Comparison of ENCODE assay signal across 10 cellular contexts in the genomic region with DNA sequence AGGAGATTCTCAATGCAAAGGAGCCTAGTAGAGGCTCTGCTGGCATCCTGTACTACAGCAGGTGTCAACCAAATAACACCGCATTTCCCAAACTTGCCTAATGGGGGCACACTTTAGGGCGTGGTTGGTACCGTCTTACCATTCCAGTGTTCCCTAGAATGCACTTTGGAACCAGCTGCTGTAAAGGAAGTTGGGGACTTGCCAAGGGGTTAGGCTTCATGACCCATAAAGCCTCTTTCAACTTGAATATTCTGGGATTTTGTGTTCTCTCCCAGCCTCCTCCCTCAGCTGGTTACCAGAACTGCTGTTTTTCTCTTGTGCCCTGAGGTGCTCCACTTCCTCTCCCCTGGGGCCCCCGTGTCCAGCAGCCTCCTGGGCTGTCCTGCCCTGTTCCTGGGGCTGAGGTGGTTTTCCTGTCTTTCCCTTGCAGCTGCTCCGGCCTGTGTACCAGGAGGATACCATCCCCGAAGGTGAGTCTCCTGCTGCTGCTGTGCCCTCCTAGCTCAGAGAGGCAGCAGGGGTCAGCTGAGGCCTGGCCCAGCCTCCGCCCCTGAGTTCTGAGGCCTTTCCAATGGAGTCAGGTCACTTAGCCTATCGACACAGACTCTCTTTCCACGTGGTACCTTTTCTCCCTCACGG. TPM values are rescaled to one million over a fixed set of nuclear protein-coding genes. Genes with fewer than 3 reads are reported as not detected.
DNase-seq lines count a peak whose midpoint lies in the region; ATAC-seq, FAIRE-seq and TF ChIP-seq lines count a peak whose summit lies in the region.
"Had no signal": no experiment of that assay in that cellular context is flagged by ENCODE, and none has a peak within 500 bp of the region (broad histone marks: within the 10 kb centered on the region; RNA-seq: fewer than 3 reads in every experiment).

No MANE protein-coding gene starts in this region.

- ATAC-seq in GM19395 (IDR thresholded peaks at IDR 0.05; ENCODE audit: unreplicated experiment) = no peak

- peak; percentile 35; the same call in 1 of the 2 replicates for TF ChIP-seq CTCF in LNCAP (IDR thresholded peaks at IDR 0.05)
- TF ChIP-seq CTCF in endothelial cell (IDR thresholded peaks at IDR 0.05; ENCODE audit: unreplicated experiment) = peak; percentile 31
- TF ChIP-seq CTCF in retinal pigment epithelial cell (conservative IDR thresholded peaks at IDR 0.05; ENCODE audit: low read depth, low read length) = peak; percentile 48

- peaks cover 84% of the 10 kb centered on the region for H3K4me1 Mint-ChIP-seq in endothelial cell (ENCODE audit: unreplicated experiment)

- H3K27ac Mint-ChIP-seq in endothelial cell (ENCODE audit: unreplicated experiment) = peak overlapping the region; percentile 24
- H3K27ac Mint-ChIP-seq: B cell had no signal

- no peaks in the 10 kb centered on the region for H3K9me3 Mint-ChIP-seq in endothelial cell (ENCODE audit: unreplicated experiment)
- H3K9me3 Mint-ChIP-seq: brain had no signal

- DNase-seq in activated CD4-positive, alpha-beta T cell treated with anti-CD3 and anti-CD28 coated beads for 48 hours = peak; percentile 44
- DNase-seq in activated CD4-positive, alpha-beta T cell treated with anti-CD3 and anti-CD28 coated beads for 1 hour = no peak
- DNase-seq in endothelial cell (ENCODE audit: low spot score) = no peak
- DNase-seq in retinal pigment epithelial cell (ENCODE audit: low read depth) = no peak
- DNase-seq in GM19239 (ENCODE audit: insufficient read length, low spot score) = no peak
- no peak for DNase-seq in effector CD4-positive, alpha-beta T cell

- peaks cover 16% of the 10 kb centered on the region for H3K27me3 Mint-ChIP-seq in endothelial cell (ENCODE audit: unreplicated experiment)
- H3K27me3 Mint-ChIP-seq: B cell had no signal

- peak overlapping the region; percentile 88 for H3K4me3 Mint-ChIP-seq in endothelial cell (ENCODE audit: unreplicated experiment)
- H3K4me3 Mint-ChIP-seq: B cell had no signal

- no peak overlapping the region for H3K4me3 ChIP-seq in retinal pigment epithelial cell (ENCODE audit: low read length)

- FAIRE-seq in GM19239 (lab: Jason Lieb, UNC) = no peak

- H3K36me3 Mint-ChIP-seq in endothelial cell (ENCODE audit: low read depth, unreplicated experiment) = peaks cover 88% of the 10 kb centered on the region

RNA-seq across cellular contexts. Expression of a gene that starts 44.7 kb away (rescaled TPM):
- 474 TPM for total RNA-seq in endothelial cell (ENCODE audit: unreplicated experiment)
